8 cellular contexts compared by ENCODE assay signal in the genomic region with DNA sequence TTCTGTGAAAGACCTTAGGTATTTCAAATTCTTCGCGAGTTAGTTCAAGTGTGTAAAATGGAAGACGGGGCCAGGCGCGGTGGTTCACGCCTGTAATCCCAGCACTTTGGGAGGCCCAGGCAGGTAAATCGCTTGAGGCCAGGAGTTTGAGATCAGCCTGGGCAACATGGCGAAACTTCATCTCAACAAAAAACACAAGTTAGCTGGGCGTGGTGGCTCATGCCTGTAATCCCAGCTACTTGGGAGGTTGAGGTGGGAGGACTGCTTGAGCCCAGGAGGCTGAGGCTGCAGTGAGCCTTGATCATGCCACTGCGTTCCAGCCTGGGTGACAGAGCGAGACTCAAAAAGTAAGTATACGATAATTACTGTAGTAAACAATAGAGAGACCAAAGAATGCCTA. TPM values are rescaled to one million over a fixed set of nuclear protein-coding genes. Genes with fewer than 3 reads are reported as not detected.
DNase-seq lines count a peak whose midpoint lies in the region; ATAC-seq and TF ChIP-seq lines count a peak whose summit lies in the region.
"Not testable (repeated sequence)": the region's sequence is repeated elsewhere in the genome, so short reads cannot be mapped to it uniquely, and the experiment has no call there.

No MANE protein-coding gene starts in this region.

- H3K4me1 Mint-ChIP-seq in T-helper 17 cell (peaks cover 47% of the 10 kb centered on the region), nephron (peaks cover 16% of the 10 kb centered on the region)
- peaks cover 51% of the 10 kb centered on the region for H3K4me1 Mint-ChIP-seq in activated naive CD4-positive, alpha-beta T cell treated with anti-CD3 and anti-CD28 coated beads for 36 hours (ENCODE audit: low read depth)
- peaks cover 47% of the 10 kb centered on the region for H3K4me1 Mint-ChIP-seq in dendritic cell treated with granulocyte-macrophage colony-stimulating factor and Interleukin-4, amounts not matched to agents 40 ng/mL and 50 ng/mL, for 4 days (ENCODE audit: low read depth)
- peaks cover 68% of the 10 kb centered on the region for H3K4me1 Mint-ChIP-seq in stimulated activated naive CD8-positive, alpha-beta T cell treated with anti-CD3 and anti-CD28 coated beads, Interleukin-15, Interleukin-2, amounts not matched to agents 100 ng/mL and 50 ng/mL, for 24 hours (ENCODE audit: low read depth)

- TF ChIP-seq CTCF in heart right ventricle (IDR thresholded peaks at IDR 0.05); nephron (IDR thresholded peaks at IDR 0.05; ENCODE audit: unreplicated experiment in 3 of 3): not testable (repeated sequence)

- peak overlapping the region; percentile 67 to 94 (median 90) for H3K4me2 ChIP-seq in BLaER1 treated with 17β-estradiol and CSF1 and Interleukin-3, amounts not matched to agents 10 nM and 100 nM

- H3K4me1 ChIP-seq in BLaER1 treated with 17β-estradiol and CSF1 and Interleukin-3, amounts not matched to agents 10 nM and 100 nM = peaks cover 42 to 65% (median 57%) of the 10 kb centered on the region in 10 experiments
- H3K4me1 ChIP-seq in HUES6 (ENCODE audit: control insufficient read depth, insufficient read depth, low read length) (peaks cover 11% of the 10 kb centered on the region; the same call in 1 of the 2 replicates), heart right ventricle (peaks cover 7 to 70% (median 58%) of the 10 kb centered on the region in 9 donors)

- H3K36me3 ChIP-seq in BLaER1 treated with 17β-estradiol and CSF1 and Interleukin-3, amounts not matched to agents 10 nM and 100 nM = peaks cover 0 to 32% (median 16%) of the 10 kb centered on the region in 11 experiments; a peak in 12 of 22 replicates
- H3K36me3 ChIP-seq in HUES6 (ENCODE audit: control insufficient read depth, insufficient read depth, low read length); heart right ventricle: not testable (repeated sequence)

- not testable (repeated sequence) for H3K36me3 Mint-ChIP-seq in T-helper 17 cell (ENCODE audit: low read depth)
- H3K36me3 Mint-ChIP-seq in activated naive CD4-positive, alpha-beta T cell treated with anti-CD3 and anti-CD28 coated beads for 36 hours (ENCODE audit: low read depth) = peaks cover 27% of the 10 kb centered on the region
- peaks cover 41% of the 10 kb centered on the region for H3K36me3 Mint-ChIP-seq in dendritic cell treated with granulocyte-macrophage colony-stimulating factor and Interleukin-4, amounts not matched to agents 40 ng/mL and 50 ng/mL, for 4 days (ENCODE audit: low read depth)
- H3K36me3 Mint-ChIP-seq in nephron (ENCODE audit: low read depth) = peaks cover 22% of the 10 kb centered on the region
- H3K36me3 Mint-ChIP-seq in stimulated activated naive CD8-positive, alpha-beta T cell treated with anti-CD3 and anti-CD28 coated beads, Interleukin-15, Interleukin-2, amounts not matched to agents 100 ng/mL and 50 ng/mL, for 24 hours (ENCODE audit: low read depth) = peaks cover 41% of the 10 kb centered on the region

- not testable (repeated sequence) for DNase-seq in T-helper 17 cell; activated naive CD4-positive, alpha-beta T cell treated with anti-CD3 and anti-CD28 coated beads for 36 hours; heart right ventricle

- H4K20me1 ChIP-seq in BLaER1 treated with 17β-estradiol and CSF1 and Interleukin-3, amounts not matched to agents 10 nM and 100 nM = peaks cover 65 to 69% (median 67%) of the 10 kb centered on the region in 11 experiments

- H3K9me3 ChIP-seq in BLaER1 treated with 17β-estradiol and CSF1 and Interleukin-3, amounts not matched to agents 10 nM and 100 nM (replicated peaks in 1 of 11); HUES6 (ENCODE audit: control insufficient read depth, insufficient read depth, low read depth, low read length); T-helper 17 cell (ENCODE audit: control insufficient read depth, low read length, poor library complexity, severe bottlenecking); heart right ventricle: not testable (repeated sequence)

- H3K9ac ChIP-seq in BLaER1 treated with 17β-estradiol and CSF1 and Interleukin-3, amounts not matched to agents 10 nM and 100 nM = peak overlapping the region in 10 of 11 experiments; percentile 52 to 98 (median 97); a peak in 17 of 22 replicates
- H3K9ac ChIP-seq in HUES6 (ENCODE audit: low read length) = not testable (repeated sequence)

- ATAC-seq in T-helper 17 cell, heart right ventricle: not testable (repeated sequence)

- H3K4me3 ChIP-seq in BLaER1 treated with 17β-estradiol and CSF1 and Interleukin-3, amounts not matched to agents 10 nM and 100 nM = peak overlapping the region; percentile 74 to 97 (median 84); a peak in 19 of 20 replicates
- peak overlapping the region; percentile 100 for H3K4me3 ChIP-seq in HUES6 (ENCODE audit: low read depth, low read length)
- H3K4me3 ChIP-seq in heart right ventricle = peak overlapping the region in 7 of 10 donors; percentile 1 to 89 (median 83)

- peak overlapping the region; percentile 99 for H3K27ac Mint-ChIP-seq in T-helper 17 cell
- H3K27ac Mint-ChIP-seq in activated naive CD4-positive, alpha-beta T cell treated with anti-CD3 and anti-CD28 coated beads for 36 hours = not testable (repeated sequence)
- peak overlapping the region; percentile 52 for H3K27ac Mint-ChIP-seq in dendritic cell treated with granulocyte-macrophage colony-stimulating factor and Interleukin-4, amounts not matched to agents 40 ng/mL and 50 ng/mL, for 4 days
- H3K27ac Mint-ChIP-seq in nephron = peak overlapping the region in 1 of 3 experiments; percentile 100
- peak overlapping the region; percentile 100 for H3K27ac Mint-ChIP-seq in stimulated activated naive CD8-positive, alpha-beta T cell treated with anti-CD3 and anti-CD28 coated beads, Interleukin-15, Interleukin-2, amounts not matched to agents 100 ng/mL and 50 ng/mL, for 24 hours

- CTCF ChIA-PET in activated naive CD4-positive, alpha-beta T cell treated with anti-CD3 and anti-CD28 coated beads for 36 hours (lab: Charles Lee) = not testable (repeated sequence)

- not testable (repeated sequence) for H3K27me3 Mint-ChIP-seq in T-helper 17 cell; activated naive CD4-positive, alpha-beta T cell treated with anti-CD3 and anti-CD28 coated beads for 36 hours (ENCODE audit: low read depth); dendritic cell treated with granulocyte-macrophage colony-stimulating factor and Interleukin-4, amounts not matched to agents 40 ng/mL and 50 ng/mL, for 4 days; nephron (ENCODE audit: low read depth); stimulated activated naive CD8-positive, alpha-beta T cell treated with anti-CD3 and anti-CD28 coated beads, Interleukin-15, Interleukin-2, amounts not matched to agents 100 ng/mL and 50 ng/mL, for 24 hours

- not testable (repeated sequence) for H3K27me3 ChIP-seq in BLaER1 treated with 17β-estradiol and CSF1 and Interleukin-3, amounts not matched to agents 10 nM and 100 nM; HUES6 (ENCODE audit: control insufficient read depth, insufficient read depth, low read length); heart right ventricle

- H3K9me3 Mint-ChIP-seq in activated naive CD4-positive, alpha-beta T cell treated with anti-CD3 and anti-CD28 coated beads for 36 hours; dendritic cell treated with granulocyte-macrophage colony-stimulating factor and Interleukin-4, amounts not matched to agents 40 ng/mL and 50 ng/mL, for 4 days; nephron; stimulated activated naive CD8-positive, alpha-beta T cell treated with anti-CD3 and anti-CD28 coated beads, Interleukin-15, Interleukin-2, amounts not matched to agents 100 ng/mL and 50 ng/mL, for 24 hours: not testable (repeated sequence)

- intact Hi-C loops in activated naive CD4-positive, alpha-beta T cell treated with anti-CD3 and anti-CD28 coated beads for 36 hours (cut with micrococcal nuclease) = loop anchor here (5.0 kb wide), 2 partner anchors 33 to 467 kb away; partner anchors contain the start of gene C14orf132
- intact Hi-C loops in dendritic cell treated with granulocyte-macrophage colony-stimulating factor and Interleukin-4, amounts not matched to agents 40 ng/mL and 50 ng/mL, for 4 days (cut with micrococcal nuclease) = loop anchor here (10.0 kb wide), 2 partner anchors 970 to 1350 kb away; partner anchors contain the start of genes DICER1 and GLRX5
- intact Hi-C loops in heart right ventricle (cut with DNase I) = loop anchor here in 2 of 10 donors (5.0 to 10.0 kb wide), 2 partner anchors 140 to 142 kb away; partner anchors contain the start of genes ATG2B (in 2 of the 2) and GSKIP (in 2 of the 2)

- WGBS in heart right ventricle, 2 donors = 92 to 94% methylated on average over 12 of the region's 12 CpGs

- peak overlapping the region; percentile 98 for H3K4me3 Mint-ChIP-seq in T-helper 17 cell
- peak overlapping the region; percentile 89 for H3K4me3 Mint-ChIP-seq in activated naive CD4-positive, alpha-beta T cell treated with anti-CD3 and anti-CD28 coated beads for 36 hours
- H3K4me3 Mint-ChIP-seq in dendritic cell treated with granulocyte-macrophage colony-stimulating factor and Interleukin-4, amounts not matched to agents 40 ng/mL and 50 ng/mL, for 4 days = peak overlapping the region; percentile 39
- peak overlapping the region; percentile 99 to 100 (median 100) for H3K4me3 Mint-ChIP-seq in nephron
- peak overlapping the region; percentile 98 for H3K4me3 Mint-ChIP-seq in stimulated activated naive CD8-positive, alpha-beta T cell treated with anti-CD3 and anti-CD28 coated beads, Interleukin-15, Interleukin-2, amounts not matched to agents 100 ng/mL and 50 ng/mL, for 24 hours

- peak overlapping the region in 6 of 11 experiments; percentile 23 to 98 (median 96); a peak in 6 of 22 replicates for H3K27ac ChIP-seq in BLaER1 treated with 17β-estradiol and CSF1 and Interleukin-3, amounts not matched to agents 10 nM and 100 nM
- H3K27ac ChIP-seq in HUES6 (ENCODE audit: low read depth, low read length) = not testable (repeated sequence)
- H3K27ac ChIP-seq in heart right ventricle = peak overlapping the region in 1 of 10 donors; percentile 96

RNA-seq across cellular contexts. Expression of gene PAPOLA, which starts 2.2 kb away (rescaled TPM):
- total RNA-seq in T-helper 17 cell (100 to 1,000 TPM; 141 to 169 TPM), heart right ventricle (100 to 1,000 TPM in 9 of 10 donors, 10 to 100 TPM in 1; 95.9 to 159 (median 114) TPM)
- total RNA-seq in activated naive CD4-positive, alpha-beta T cell treated with anti-CD3 and anti-CD28 coated beads for 36 hours = 100 to 1,000 TPM; 162 to 181 TPM
- polyA plus RNA-seq in heart right ventricle = 10 to 100 TPM; 63.0 to 82.1 TPM

Comparison
In these comparisons a context has a peak if more than half of its experiments do, and no peak if none do; other contexts are left out.
1. H3K4me3 Mint-ChIP-seq: peak in every context shown above with its lines; median percentile 100 in nephron; 98 in T-helper 17 cell; 98 in stimulated activated naive CD8-positive, alpha-beta T cell treated with anti-CD3 and anti-CD28 coated beads, Interleukin-15, Interleukin-2, amounts not matched to agents 100 ng/mL and 50 ng/mL, for 24 hours; 89 in activated naive CD4-positive, alpha-beta T cell treated with anti-CD3 and anti-CD28 coated beads for 36 hours; 39 in dendritic cell treated with granulocyte-macrophage colony-stimulating factor and Interleukin-4, amounts not matched to agents 40 ng/mL and 50 ng/mL, for 4 days.